ENCODE assay signal across 9 cellular contexts in genomic region chr1:154969741-154970452, GRCh38. TPM values are rescaled to one million over a fixed set of nuclear protein-coding genes. Genes with fewer than 3 reads are reported as not detected.
DNase-seq lines count a peak whose midpoint lies in the region; ATAC-seq and TF ChIP-seq lines count a peak whose summit lies in the region.
"Had no signal": no experiment of that assay in that cellular context is flagged by ENCODE, and none has a peak within 500 bp of the region (broad histone marks: within the 10 kb centered on the region; RNA-seq: fewer than 3 reads in every experiment).

No MANE protein-coding gene starts in this region.

- H3K36me3 ChIP-seq in A673 (ENCODE audit: insufficient read depth, low read length, poor library complexity, severe bottlenecking), result peaks cover 36% of the 10 kb centered on the region
- H3K36me3 ChIP-seq in Loucy (ENCODE audit: insufficient read depth, low read length), result peaks cover 29% of the 10 kb centered on the region; the same call in 1 of the 2 replicates
- peaks cover 44% of the 10 kb centered on the region for H3K36me3 ChIP-seq in effector memory CD4-positive, alpha-beta T cell (ENCODE audit: control insufficient read depth, insufficient read depth, low read length)

- H3K4me3 ChIP-seq in A673 (ENCODE audit: low read depth, low read length, poor library complexity, severe bottlenecking) (peak overlapping the region; percentile 70), Loucy (ENCODE audit: low read length, poor library complexity, severe bottlenecking) (peak overlapping the region; percentile 63)
- H3K4me3 ChIP-seq in effector memory CD4-positive, alpha-beta T cell (ENCODE audit: insufficient read depth, low read depth, low read length, poor library complexity, severe bottlenecking), result no peak overlapping the region

- POLR2A ChIA-PET in A673 (lab: Charles Lee; ENCODE audit: low non-redundant PET), result interaction anchor here (0.5 to 0.7 kb wide), 2 partner anchors 39 to 268 kb away, joined by 3 to 22 read pairs; no protein-coding TSS in a partner anchor

- peaks cover 51% of the 10 kb centered on the region for H3K79me2 ChIP-seq in Loucy (ENCODE audit: insufficient read depth, low read length)

- intact Hi-C loops in A673 (cut with micrococcal nuclease; ENCODE audit: unreplicated experiment), result no loop called here

- H3K27me3 ChIP-seq in A673 (replicated peaks; ENCODE audit: insufficient read depth, low read depth, low read length, poor library complexity), result no peaks in the 10 kb centered on the region
- no peaks in the 10 kb centered on the region for H3K27me3 ChIP-seq in Loucy (ENCODE audit: insufficient read depth, low read length, poor library complexity, severe bottlenecking)
- H3K27me3 ChIP-seq in effector memory CD4-positive, alpha-beta T cell (replicated peaks; ENCODE audit: control insufficient read depth, insufficient read depth, low read length, poor library complexity, severe bottlenecking), result no peaks in the 10 kb centered on the region

- no peak for ATAC-seq in GM21367 (IDR thresholded peaks at IDR 0.05; ENCODE audit: unreplicated experiment)

- DNase-seq in A673 (ENCODE audit: low spot score), result no peak
- no peak for DNase-seq in effector memory CD4-positive, alpha-beta T cell
- DNase-seq in myocyte (ENCODE audit: low read depth), result peak; percentile 7
- no peak for DNase-seq in stimulated activated CD4-positive, alpha-beta T cell treated with anti-CD3 and anti-CD28 coated beads, Interleukin-4, amount 100 ng/mL, for 1 hour
- DNase-seq in GM10266 (ENCODE audit: extremely low spot score), result no peak
- no peak for DNase-seq in DMS153 treated with DMSO at 0.1 percent for 48 hours (lab: John Stamatoyannopoulos, UW; ENCODE audit: unreplicated experiment)

- H3K9me3 ChIP-seq in A673 (ENCODE audit: low read depth, low read length, poor library complexity, severe bottlenecking) (no peaks in the 10 kb centered on the region), Loucy (ENCODE audit: insufficient read depth, low read depth, low read length) (no peaks in the 10 kb centered on the region)
- H3K9me3 ChIP-seq in effector memory CD4-positive, alpha-beta T cell (ENCODE audit: control insufficient read depth, low read length), result no peaks in the 10 kb centered on the region

- no peaks in the 10 kb centered on the region for H3K9me2 ChIP-seq in Loucy (replicated peaks; ENCODE audit: low read depth, low read length)

- BruUV-seq in A673 (replicated peaks; lab: Mats Ljungman, UMichigan), result no TSS peak

- no peak for TF ChIP-seq CTCF in A673 (conservative IDR thresholded peaks at IDR 0.05; ENCODE audit: low read depth, low read length)
- TF ChIP-seq CTCF in Loucy (conservative IDR thresholded peaks at IDR 0.05; ENCODE audit: low read length), result no peak
- no peak for TF ChIP-seq CTCF in GM10266 (IDR thresholded peaks at IDR 0.05; ENCODE audit: control insufficient read depth, insufficient read depth, low read depth, missing control alignments)

- H3K9ac ChIP-seq in Loucy (ENCODE audit: low read depth, low read length, poor library complexity, severe bottlenecking), result peak overlapping the region; percentile 52

- no peak overlapping the region for H2AFZ ChIP-seq in Loucy (ENCODE audit: low read length)

- CTCF ChIA-PET in A673 (lab: Charles Lee), result interaction anchor here (0.5 to 2.2 kb wide), 7 partner anchors 14 to 81 kb away, joined by 3 to 9 read pairs (median 5); partner anchors contain the start of genes ADAM15 and PBXIP1

- H4K20me1 ChIP-seq in Loucy (ENCODE audit: insufficient read depth, low read length, poor library complexity, severe bottlenecking), result peaks cover 13% of the 10 kb centered on the region

- peak overlapping the region; percentile 70 for H3K4me2 ChIP-seq in Loucy (ENCODE audit: low read depth, low read length, poor library complexity, severe bottlenecking)

- H3K27ac ChIP-seq in A673 (ENCODE audit: low read depth, low read length, poor library complexity, severe bottlenecking), result peak overlapping the region; percentile 96
- peak overlapping the region; percentile 23 for H3K27ac ChIP-seq in effector memory CD4-positive, alpha-beta T cell (ENCODE audit: insufficient read depth, low read length, poor library complexity, severe bottlenecking)
- H3K27ac ChIP-seq: HL-60 had no signal

- H3F3A ChIP-seq in Loucy (ENCODE audit: low read depth), result peaks cover 3% of the 10 kb centered on the region; the same call in 1 of the 2 replicates

- H3K4me1 ChIP-seq in A673 (ENCODE audit: insufficient read depth, low read length, poor library complexity, severe bottlenecking) (peaks cover 50% of the 10 kb centered on the region), Loucy (ENCODE audit: insufficient read depth, low read length, poor library complexity, severe bottlenecking) (peaks cover 37% of the 10 kb centered on the region)
- peaks cover 9% of the 10 kb centered on the region for H3K4me1 ChIP-seq in effector memory CD4-positive, alpha-beta T cell (ENCODE audit: control insufficient read depth, insufficient read depth, low read length, poor library complexity, severe bottlenecking)

RNA-seq across cellular contexts. Expression of gene SHC1, which starts 0.7 kb away (rescaled TPM):
- total RNA-seq in A673 (2021), result 201 and 204 TPM in 2 replicates
- total RNA-seq in myocyte, result 165 and 171 TPM in 2 replicates
- 295 TPM for polyA plus RNA-seq in myocyte (2012)

RNA-seq across cellular contexts. Expression of gene CKS1B, which starts 4.6 kb away (rescaled TPM):
- total RNA-seq in A673 (2021) (291 and 295 TPM in 2 replicates), myocyte (26.6 and 33.5 TPM in 2 replicates)
- 56.5 TPM for polyA plus RNA-seq in myocyte (2012)

RNA-seq across cellular contexts. Expression of gene PYGO2, which starts 8.3 kb away (rescaled TPM):
- total RNA-seq in A673 (2021), result 46.3 and 48.5 TPM in 2 replicates
- total RNA-seq in myocyte, result 25.8 and 31.0 TPM in 2 replicates
- 27.0 TPM for polyA plus RNA-seq in myocyte (2012)

RNA-seq across cellular contexts. Expression of gene FLAD1, which starts 13.2 kb away (rescaled TPM):
- total RNA-seq in A673 (2021), result 82.4 and 84.2 TPM in 2 replicates
- total RNA-seq in myocyte, result 27.2 and 28.1 TPM in 2 replicates
- polyA plus RNA-seq in myocyte (2012), result 29.4 TPM

RNA-seq across cellular contexts. Expression of gene PBXIP1, which starts 14.0 kb away (rescaled TPM):
- total RNA-seq in A673 (2021), result 12.7 and 20.8 TPM in 2 replicates
- 535 and 641 TPM in 2 replicates for total RNA-seq in myocyte
- polyA plus RNA-seq in myocyte (2012), result 255 TPM
